Comparison of ENCODE assay signal across 8 cellular contexts in the genomic region with DNA sequence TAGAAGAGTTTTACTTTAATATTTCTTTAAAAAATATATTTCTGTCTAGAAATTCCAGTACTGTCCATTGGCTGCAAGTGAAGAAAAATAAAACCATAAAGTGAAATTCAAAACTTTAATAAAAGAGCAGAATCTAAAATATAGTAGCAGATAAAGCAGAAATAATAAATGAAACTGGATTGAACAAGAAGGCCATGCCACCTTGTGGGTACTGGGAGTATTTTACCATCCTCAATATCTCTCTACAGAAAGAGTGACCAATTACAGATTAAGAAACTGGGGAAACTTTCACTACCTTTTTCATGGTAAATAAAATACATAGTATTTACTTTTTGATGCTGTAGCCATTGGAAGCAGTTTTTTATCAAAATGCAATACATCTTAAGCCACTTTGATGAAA.
DNase-seq lines count a peak whose midpoint lies in the region; ATAC-seq and TF ChIP-seq lines count a peak whose summit lies in the region.

No MANE protein-coding gene starts in this region.

- no peak overlapping the region for H3K27ac Mint-ChIP-seq in activated naive CD8-positive, alpha-beta T cell treated with anti-CD3 and anti-CD28 coated beads, Interleukin-2, amount 50 U/mL, for 24 hours

- ATAC-seq in GM21423 (IDR thresholded peaks at IDR 0.05; ENCODE audit: unreplicated experiment): peak; percentile 55
- ATAC-seq in activated naive CD8-positive, alpha-beta T cell treated with anti-CD3 and anti-CD28 coated beads, Interleukin-2, amount 50 U/mL, for 24 hours: no peak

- in situ Hi-C loops in HAP-1 (cut with MboI; ENCODE audit: low sequenced_read_pairs): no loop called here

- H3K27ac ChIP-seq in esophagus squamous epithelium (no peak overlapping the region), thyroid gland (no peak overlapping the region)

- H3K4me1 Mint-ChIP-seq in activated naive CD8-positive, alpha-beta T cell treated with anti-CD3 and anti-CD28 coated beads, Interleukin-2, amount 50 U/mL, for 24 hours: peaks cover 54% of the 10 kb centered on the region

- DNase-seq in BE2C (no peak), NOMO-1 treated with DMSO at 0.1 percent for 48 hours (lab: John Stamatoyannopoulos, UW; ENCODE audit: unreplicated experiment) (peak; percentile 72), esophagus squamous epithelium (lab: John Stamatoyannopoulos, UW) (no peak), thyroid gland (no peak), ecto neural progenitor cell (ENCODE audit: low spot score) (no peak), HAP-1 (ENCODE audit: low spot score in 2 of 2) (no peak)
- no peak for DNase-seq in activated naive CD8-positive, alpha-beta T cell treated with anti-CD3 and anti-CD28 coated beads, Interleukin-2, amount 50 U/mL, for 24 hours

- H3K27me3 ChIP-seq in BE2C: no peaks in the 10 kb centered on the region
- H3K27me3 ChIP-seq in esophagus squamous epithelium: no peaks in the 10 kb centered on the region
- H3K27me3 ChIP-seq in thyroid gland: no peaks in the 10 kb centered on the region
- H3K27me3 ChIP-seq in HAP-1 (ENCODE audit: low read depth): no peaks in the 10 kb centered on the region

- peaks cover 3% of the 10 kb centered on the region for H3K36me3 Mint-ChIP-seq in activated naive CD8-positive, alpha-beta T cell treated with anti-CD3 and anti-CD28 coated beads, Interleukin-2, amount 50 U/mL, for 24 hours (ENCODE audit: low read depth)

- H3K4me3 Mint-ChIP-seq in activated naive CD8-positive, alpha-beta T cell treated with anti-CD3 and anti-CD28 coated beads, Interleukin-2, amount 50 U/mL, for 24 hours: no peak overlapping the region

- no peaks in the 10 kb centered on the region for H3K4me1 ChIP-seq in BE2C
- no peaks in the 10 kb centered on the region for H3K4me1 ChIP-seq in esophagus squamous epithelium
- no peaks in the 10 kb centered on the region for H3K4me1 ChIP-seq in thyroid gland
- no peaks in the 10 kb centered on the region for H3K4me1 ChIP-seq in HAP-1

- H3K36me3 ChIP-seq in BE2C (no peaks in the 10 kb centered on the region), esophagus squamous epithelium (no peaks in the 10 kb centered on the region), thyroid gland (no peaks in the 10 kb centered on the region), HAP-1 (replicated peaks) (no peaks in the 10 kb centered on the region)

- TF ChIP-seq POLR2A in esophagus squamous epithelium (IDR thresholded peaks at IDR 0.05): no peak
- no peak for TF ChIP-seq POLR2A in thyroid gland (IDR thresholded peaks at IDR 0.05)

- H3K4me3 ChIP-seq in BE2C (ENCODE audit: low read depth, low read length) (no peak overlapping the region), esophagus squamous epithelium (no peak overlapping the region), thyroid gland (replicated peaks in 1 of 3) (no peak overlapping the region), HAP-1 (no peak overlapping the region)

- no peaks in the 10 kb centered on the region for H3K27me3 Mint-ChIP-seq in activated naive CD8-positive, alpha-beta T cell treated with anti-CD3 and anti-CD28 coated beads, Interleukin-2, amount 50 U/mL, for 24 hours

- peaks cover 10% of the 10 kb centered on the region for H3K9me3 Mint-ChIP-seq in activated naive CD8-positive, alpha-beta T cell treated with anti-CD3 and anti-CD28 coated beads, Interleukin-2, amount 50 U/mL, for 24 hours

- TF ChIP-seq CTCF in BE2C (IDR thresholded peaks at IDR 0.05; ENCODE audit: low read depth, low read length) (peak; percentile 34), esophagus squamous epithelium (IDR thresholded peaks at IDR 0.05) (peak in 5 of 6 experiments; percentile 26 to 48 (median 38)), thyroid gland (IDR thresholded peaks at IDR 0.05) (peak in 4 of 6 experiments; percentile 6 to 62 (median 52))

- H3K9me3 ChIP-seq in BE2C: no peaks in the 10 kb centered on the region
- H3K9me3 ChIP-seq in esophagus squamous epithelium: no peaks in the 10 kb centered on the region
- H3K9me3 ChIP-seq in thyroid gland: no peaks in the 10 kb centered on the region
- no peaks in the 10 kb centered on the region for H3K9me3 ChIP-seq in HAP-1

- intact Hi-C loops in esophagus squamous epithelium (cut with DNase I): no loop called here
- intact Hi-C loops in thyroid gland (cut with DNase I): no loop called here
